30 cellular contexts compared by ENCODE assay signal in genomic region chr2:43689999-43690398, GRCh38. TPM values are rescaled to one million over a fixed set of nuclear protein-coding genes. Genes with fewer than 3 reads are reported as not detected.
"Had no signal": no experiment of that assay in that cellular context is flagged by ENCODE, and none has a peak within 500 bp of the region (broad histone marks: within the 10 kb centered on the region; RNA-seq: fewer than 3 reads in every experiment).

No MANE protein-coding gene starts in this region.

- H3K9me3 ChIP-seq: ovary, psoas muscle, spleen, suprapubic skin, testis, tibial artery, transverse colon, upper lobe of left lung, vagina had no signal

- H3K27me3 ChIP-seq: neural progenitor cell, ovary, spleen, suprapubic skin, testis, tibial artery, transverse colon, upper lobe of left lung, vagina had no signal

- DNase-seq: natural killer cell; occipital lobe; ovary; posterior cingulate gyrus; psoas muscle; right cardiac atrium; spleen; stimulated activated CD4-positive, alpha-beta T cell treated with anti-CD3 and anti-CD28 coated beads, Interleukin-12 subunit alpha, Interleukin-12 subunit beta, amount 100 ng/mL, for 4 hours; stimulated activated CD4-positive, alpha-beta T cell treated with anti-CD3 and anti-CD28 coated beads, Interleukin-1b, Interleukin-23, amount 100 ng/mL, for 48 hours; stimulated activated CD4-positive, alpha-beta T cell treated with anti-CD3 and anti-CD28 coated beads, Interleukin-4, amount 100 ng/mL, for 1 hour; stimulated activated CD4-positive, alpha-beta T cell treated with anti-CD3 and anti-CD28 coated beads, Interleukin-4, amount 100 ng/mL, for 4 hours; stimulated activated CD8-positive, alpha-beta memory T cell treated with anti-CD3 and anti-CD28 coated beads, Interleukin-4, amount 100 ng/mL, for 48 hours; stimulated activated naive CD4-positive, alpha-beta T cell; stimulated activated naive CD8-positive, alpha-beta T cell treated with anti-CD3 and anti-CD28 coated beads, Interleukin-15, amount 100 ng/mL, for 72 hours; stimulated activated naive CD8-positive, alpha-beta T cell treated with anti-CD3 and anti-CD28 coated beads, Interleukin-15, Interleukin-2, amounts not matched to agents 100 U/mL and 50 U/mL, for 24 hours; substantia nigra; testis; tibial artery; transverse colon; upper lobe of left lung had no signal

- H3K36me3 ChIP-seq: neural progenitor cell, ovary, spleen, suprapubic skin, transverse colon, upper lobe of left lung, vagina had no signal

- H3K4me2 ChIP-seq: neural progenitor cell, smooth muscle cell had no signal

- H3K79me2 ChIP-seq: parathyroid adenoma had no signal

- H3K4me3 ChIP-seq: neural progenitor cell, ovary, psoas muscle, skin epidermis, smooth muscle cell, spleen, suprapubic skin, testis, tibial artery, transverse colon, upper lobe of left lung, vagina had no signal

- H3K4me1 ChIP-seq: neural progenitor cell, psoas muscle, spleen, testis, tibial artery, transverse colon, upper lobe of left lung, vagina had no signal

- H3K27ac ChIP-seq: neural progenitor cell, ovary, parathyroid adenoma, psoas muscle, skin epidermis, spleen, suprapubic skin, testis, tibial artery, transverse colon, upper lobe of left lung, vagina had no signal

- H3K9ac ChIP-seq: neural progenitor cell, parathyroid adenoma had no signal

- ATAC-seq: natural killer cell; psoas muscle; right cardiac atrium; sciatic nerve; stimulated activated memory B cell treated with anti-CD40 and anti-IgM and Interleukin-4, amounts not matched to agents 10 μg/mL and 1 μg/mL and 100 μg/mL, for 72 hours; stimulated activated naive CD8-positive, alpha-beta T cell treated with anti-CD3 and anti-CD28 coated beads, Interleukin-15, amount 100 ng/mL, for 72 hours; stimulated activated naive CD8-positive, alpha-beta T cell treated with anti-CD3 and anti-CD28 coated beads, Interleukin-15, Interleukin-2, amounts not matched to agents 100 U/mL and 50 U/mL, for 24 hours had no signal

- H2AFZ ChIP-seq: neural progenitor cell, parathyroid adenoma had no signal

- FAIRE-seq: urothelium cell line had no signal

RNA-seq across cellular contexts. Expression of gene C1GALT1C1L, which starts 13.8 kb away (rescaled TPM):
- total RNA-seq: natural killer cell, occipital lobe, smooth muscle cell had no signal
- polyA plus RNA-seq: neural cell had no signal
